1 cellular context compared by ENCODE assay signal in the genomic region with DNA sequence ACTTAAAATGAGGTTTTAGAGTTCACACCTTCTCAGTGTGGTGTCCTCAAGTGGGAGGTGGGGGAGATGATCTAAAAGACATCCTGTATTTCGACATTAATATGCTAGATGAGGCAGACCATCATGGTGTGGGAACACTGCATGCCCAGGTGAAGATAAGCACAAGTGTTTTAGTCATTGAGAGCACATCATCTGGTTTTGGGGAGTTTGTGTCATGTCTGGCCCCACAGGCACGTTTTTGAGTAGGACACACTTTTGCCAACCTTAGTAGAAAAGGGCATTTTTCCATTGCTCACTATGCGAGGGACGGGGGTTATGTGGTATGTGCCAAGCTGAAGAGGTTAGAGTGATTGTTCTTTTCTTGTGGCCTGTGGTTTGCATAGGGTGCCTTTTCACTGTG.
TF ChIP-seq lines count a peak whose summit lies in the region.

No MANE protein-coding gene starts in this region.

TF ChIP-seq in GM23338, 12 proteins besides CTCF, POLR2A, EP300 and RAD21 (continued from another document):
- TF ChIP-seq, protein P1, sequence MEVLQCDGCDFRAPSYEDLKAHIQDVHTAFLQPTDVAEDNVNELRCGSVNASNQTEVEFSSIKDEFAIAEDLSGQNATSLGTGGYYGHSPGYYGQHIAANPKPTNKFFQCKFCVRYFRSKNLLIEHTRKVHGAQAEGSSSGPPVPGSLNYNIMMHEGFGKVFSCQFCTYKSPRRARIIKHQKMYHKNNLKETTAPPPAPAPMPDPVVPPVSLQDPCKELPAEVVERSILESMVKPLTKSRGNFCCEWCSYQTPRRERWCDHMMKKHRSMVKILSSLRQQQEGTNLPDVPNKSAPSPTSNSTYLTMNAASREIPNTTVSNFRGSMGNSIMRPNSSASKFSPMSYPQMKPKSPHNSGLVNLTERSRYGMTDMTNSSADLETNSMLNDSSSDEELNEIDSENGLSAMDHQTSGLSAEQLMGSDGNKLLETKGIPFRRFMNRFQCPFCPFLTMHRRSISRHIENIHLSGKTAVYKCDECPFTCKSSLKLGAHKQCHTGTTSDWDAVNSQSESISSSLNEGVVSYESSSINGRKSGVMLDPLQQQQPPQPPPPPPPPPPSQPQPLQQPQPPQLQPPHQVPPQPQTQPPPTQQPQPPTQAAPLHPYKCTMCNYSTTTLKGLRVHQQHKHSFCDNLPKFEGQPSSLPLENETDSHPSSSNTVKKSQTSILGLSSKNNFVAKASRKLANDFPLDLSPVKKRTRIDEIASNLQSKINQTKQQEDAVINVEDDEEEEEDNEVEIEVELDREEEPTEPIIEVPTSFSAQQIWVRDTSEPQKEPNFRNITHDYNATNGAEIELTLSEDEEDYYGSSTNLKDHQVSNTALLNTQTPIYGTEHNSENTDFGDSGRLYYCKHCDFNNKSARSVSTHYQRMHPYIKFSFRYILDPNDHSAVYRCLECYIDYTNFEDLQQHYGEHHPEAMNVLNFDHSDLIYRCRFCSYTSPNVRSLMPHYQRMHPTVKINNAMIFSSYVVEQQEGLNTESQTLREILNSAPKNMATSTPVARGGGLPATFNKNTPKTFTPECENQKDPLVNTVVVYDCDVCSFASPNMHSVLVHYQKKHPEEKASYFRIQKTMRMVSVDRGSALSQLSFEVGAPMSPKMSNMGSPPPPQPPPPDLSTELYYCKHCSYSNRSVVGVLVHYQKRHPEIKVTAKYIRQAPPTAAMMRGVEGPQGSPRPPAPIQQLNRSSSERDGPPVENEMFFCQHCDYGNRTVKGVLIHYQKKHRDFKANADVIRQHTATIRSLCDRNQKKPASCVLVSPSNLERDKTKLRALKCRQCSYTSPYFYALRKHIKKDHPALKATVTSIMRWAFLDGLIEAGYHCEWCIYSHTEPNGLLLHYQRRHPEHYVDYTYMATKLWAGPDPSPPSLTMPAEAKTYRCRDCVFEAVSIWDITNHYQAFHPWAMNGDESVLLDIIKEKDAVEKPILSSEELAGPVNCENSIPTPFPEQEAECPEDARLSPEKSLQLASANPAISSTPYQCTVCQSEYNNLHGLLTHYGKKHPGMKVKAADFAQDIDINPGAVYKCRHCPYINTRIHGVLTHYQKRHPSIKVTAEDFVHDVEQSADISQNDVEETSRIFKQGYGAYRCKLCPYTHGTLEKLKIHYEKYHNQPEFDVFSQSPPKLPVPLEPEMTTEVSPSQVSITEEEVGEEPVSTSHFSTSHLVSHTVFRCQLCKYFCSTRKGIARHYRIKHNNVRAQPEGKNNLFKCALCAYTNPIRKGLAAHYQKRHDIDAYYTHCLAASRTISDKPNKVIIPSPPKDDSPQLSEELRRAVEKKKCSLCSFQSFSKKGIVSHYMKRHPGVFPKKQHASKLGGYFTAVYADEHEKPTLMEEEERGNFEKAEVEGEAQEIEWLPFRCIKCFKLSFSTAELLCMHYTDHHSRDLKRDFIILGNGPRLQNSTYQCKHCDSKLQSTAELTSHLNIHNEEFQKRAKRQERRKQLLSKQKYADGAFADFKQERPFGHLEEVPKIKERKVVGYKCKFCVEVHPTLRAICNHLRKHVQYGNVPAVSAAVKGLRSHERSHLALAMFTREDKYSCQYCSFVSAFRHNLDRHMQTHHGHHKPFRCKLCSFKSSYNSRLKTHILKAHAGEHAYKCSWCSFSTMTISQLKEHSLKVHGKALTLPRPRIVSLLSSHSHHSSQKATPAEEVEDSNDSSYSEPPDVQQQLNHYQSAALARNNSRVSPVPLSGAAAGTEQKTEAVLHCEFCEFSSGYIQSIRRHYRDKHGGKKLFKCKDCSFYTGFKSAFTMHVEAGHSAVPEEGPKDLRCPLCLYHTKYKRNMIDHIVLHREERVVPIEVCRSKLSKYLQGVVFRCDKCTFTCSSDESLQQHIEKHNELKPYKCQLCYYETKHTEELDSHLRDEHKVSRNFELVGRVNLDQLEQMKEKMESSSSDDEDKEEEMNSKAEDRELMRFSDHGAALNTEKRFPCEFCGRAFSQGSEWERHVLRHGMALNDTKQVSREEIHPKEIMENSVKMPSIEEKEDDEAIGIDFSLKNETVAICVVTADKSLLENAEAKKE (CRISPR knock-in tag; IDR thresholded peaks at IDR 0.05): no peak
- TF ChIP-seq ZNF331 (CRISPR knock-in tag; IDR thresholded peaks at IDR 0.05; ENCODE audit: low read depth): no peak
- no peak for TF ChIP-seq EZH2phosphoT487 (IDR thresholded peaks at IDR 0.05; ENCODE audit: unreplicated experiment)
- no peak for TF ChIP-seq EZH2 (IDR thresholded peaks at IDR 0.05; ENCODE audit: low read depth, unreplicated experiment)
TF ChIP-seq in GM23338: peak in this region for 0.
